8 cellular contexts compared by ENCODE assay signal in the genomic region with DNA sequence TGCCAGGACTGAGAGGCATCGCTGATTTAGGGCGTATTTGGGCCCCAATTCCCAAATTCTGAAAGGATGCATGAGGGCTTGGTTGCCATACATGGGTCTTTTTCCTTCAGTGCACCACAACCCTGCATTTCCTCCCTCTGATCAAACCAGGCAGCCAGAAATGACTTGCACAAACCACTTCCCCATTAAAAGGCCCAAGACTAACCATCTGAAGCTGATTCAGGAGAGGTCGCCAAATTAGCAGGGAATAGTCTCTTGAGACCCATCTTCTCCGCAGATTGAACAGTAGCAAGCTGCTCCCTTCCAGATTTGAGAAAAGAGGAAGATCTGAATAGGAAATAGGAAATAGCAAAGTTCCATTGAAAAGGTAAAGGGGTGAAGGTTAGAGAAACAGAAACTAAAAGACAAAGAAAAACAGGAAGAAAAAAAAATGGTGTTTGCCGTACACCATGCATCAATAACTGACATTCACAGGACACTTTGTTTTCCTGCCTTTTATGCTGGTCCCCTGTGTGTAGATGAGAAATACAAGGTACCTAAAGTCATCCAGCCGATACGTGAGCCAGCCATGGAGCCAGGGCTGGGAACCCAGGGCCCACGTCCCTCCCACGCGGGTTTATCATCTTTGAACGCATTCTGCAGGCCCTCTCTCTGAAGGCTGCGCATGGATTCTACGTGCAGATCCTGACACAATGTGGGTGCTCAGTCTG.
DNase-seq lines count a peak whose midpoint lies in the region; ATAC-seq and TF ChIP-seq lines count a peak whose summit lies in the region.

No MANE protein-coding gene starts in this region.

- peak; percentile 79 for ATAC-seq in GM18870 (IDR thresholded peaks at IDR 0.05; ENCODE audit: unreplicated experiment)
- peak; percentile 92 for ATAC-seq in HG02870 (IDR thresholded peaks at IDR 0.05; ENCODE audit: unreplicated experiment)
- peak in 1 of 2 donors; percentile 45 for ATAC-seq in lower lobe of right lung

- TF ChIP-seq CTCF in lower lobe of right lung (IDR thresholded peaks at IDR 0.05) (no peak), adrenal gland (IDR thresholded peaks at IDR 0.05) (no peak)

- H3K4me3 ChIP-seq in lower lobe of right lung = peak overlapping the region; percentile 15
- H3K4me3 ChIP-seq in adrenal gland = no peak overlapping the region

- H3K36me3 ChIP-seq in lower lobe of right lung = no peaks in the 10 kb centered on the region
- H3K36me3 ChIP-seq in adrenal gland (replicated peaks in 1 of 2) = no peaks in the 10 kb centered on the region

- intact Hi-C loops in lower lobe of right lung (cut with DNase I) = no loop called here
- intact Hi-C loops in adrenal gland (cut with DNase I) = no loop called here

- TF ChIP-seq POLR2A in adrenal gland (IDR thresholded peaks at IDR 0.05) = no peak

- 73 to 83% (median 77%) methylated on average over 13 of the region's 13 CpGs for WGBS in adrenal gland, 4 donors

- peak; percentile 75 for DNase-seq in OCI-M1 (lab: John Stamatoyannopoulos, UW)
- DNase-seq in lower lobe of right lung = no peak
- no peak for DNase-seq in activated CD4-positive, CD25-positive, alpha-beta regulatory T cell treated with anti-CD3 and anti-CD28 coated beads, Interleukin-2, amount 50 U/mL, for 72 hours
- DNase-seq in NCI-H345 treated with DMSO at 0.1 percent for 48 hours (lab: John Stamatoyannopoulos, UW; ENCODE audit: unreplicated experiment) = no peak
- DNase-seq in adrenal gland = no peak
- no peak for DNase-seq in islet precursor cell

- H3K27me3 ChIP-seq in lower lobe of right lung (ENCODE audit: low read depth) (no peaks in the 10 kb centered on the region), adrenal gland (no peaks in the 10 kb centered on the region)

- H3K27ac ChIP-seq in lower lobe of right lung (peak overlapping the region; percentile 51), adrenal gland (peak overlapping the region in 1 of 5 donors; percentile 23)

- H3K9me3 ChIP-seq in lower lobe of right lung = no peaks in the 10 kb centered on the region
- H3K9me3 ChIP-seq in adrenal gland (replicated peaks in 1 of 3) = no peaks in the 10 kb centered on the region

- H3K4me1 ChIP-seq in lower lobe of right lung = peaks cover 10% of the 10 kb centered on the region
- H3K4me1 ChIP-seq in adrenal gland (replicated peaks in 1 of 2) = peaks cover 0 to 20% of the 10 kb centered on the region in 2 donors
